1 cellular context compared by ENCODE assay signal in the genomic region with DNA sequence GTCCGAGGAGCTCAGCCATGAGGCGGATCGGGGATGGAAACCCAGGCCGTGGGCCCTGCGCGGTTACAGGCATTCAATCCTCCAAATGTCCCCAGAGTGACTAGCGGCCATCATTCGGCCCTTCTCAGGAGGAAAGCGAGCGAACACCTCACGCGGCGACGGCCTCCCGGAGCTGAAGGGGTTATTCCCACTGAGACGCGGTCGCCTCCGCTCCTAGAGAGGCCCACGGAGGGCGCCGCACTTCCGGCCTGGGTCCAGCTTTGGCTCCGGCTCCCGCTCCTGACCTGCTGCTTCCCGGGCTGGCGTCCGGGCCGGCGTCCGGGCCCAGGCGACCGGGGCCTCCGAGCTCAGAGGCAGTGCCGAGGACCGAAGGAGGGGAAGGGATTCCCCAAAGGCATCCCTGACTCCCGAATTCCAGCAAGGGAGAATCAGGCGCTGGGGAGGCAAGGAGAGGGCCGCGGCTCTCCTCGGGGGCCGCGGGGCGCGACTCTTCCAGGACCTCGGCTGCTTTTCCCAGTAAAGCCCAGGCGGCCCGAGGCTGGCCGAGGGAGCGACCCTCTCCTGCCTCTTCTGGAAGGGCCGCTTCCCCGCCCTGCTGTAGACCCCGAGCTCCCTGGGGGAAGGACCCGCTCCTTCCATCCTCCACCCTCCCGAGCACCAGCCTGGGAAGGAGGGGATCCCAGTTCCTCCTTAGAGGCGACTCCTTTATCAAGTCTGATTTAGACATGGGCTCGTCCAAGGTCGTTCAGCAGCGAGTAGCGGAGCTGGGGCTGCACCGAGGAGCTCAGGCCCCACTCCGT.
A peak's percentile ranks its signal among the peaks of the same experiment; 100 is the strongest.
TF ChIP-seq lines count a peak whose summit lies in the region.

No MANE protein-coding gene starts in this region.

TF ChIP-seq in HepG2, 621 proteins besides CTCF, POLR2A, EP300 and RAD21 (continued from another document and continues in another):
- TF ChIP-seq ZNF775 (CRISPR knock-in tag; IDR thresholded peaks at IDR 0.05; ENCODE audit: borderline replicate concordance) (peak; percentile 87), TBX2 (CRISPR knock-in tag; IDR thresholded peaks at IDR 0.05; ENCODE audit: borderline replicate concordance) (peak; percentile 93), FOXC1 (CRISPR knock-in tag; IDR thresholded peaks at IDR 0.05; ENCODE audit: borderline replicate concordance) (peak; percentile 95; the same call in 1 of the 2 replicates), CREM (IDR thresholded peaks at IDR 0.05) (peak; percentile 69), CREM (CRISPR knock-in tag; IDR thresholded peaks at IDR 0.05) (no peak), SMARCC2 (IDR thresholded peaks at IDR 0.05) (no peak), TAF1 (CRISPR knock-in tag; IDR thresholded peaks at IDR 0.05) (peak; percentile 100), ZNF772 (CRISPR knock-in tag; IDR thresholded peaks at IDR 0.05) (peak; percentile 96), IRF9 (CRISPR knock-in tag; IDR thresholded peaks at IDR 0.05; ENCODE audit: borderline replicate concordance) (peak; percentile 98), RFX1 (IDR thresholded peaks at IDR 0.05) (no peak), ZNF598 (CRISPR knock-in tag; IDR thresholded peaks at IDR 0.05; ENCODE audit: borderline replicate concordance) (peak; percentile 53; the same call in 1 of the 2 replicates), HNF4G (IDR thresholded peaks at IDR 0.05; ENCODE audit: borderline replicate concordance, low read depth, low read length) (peak; percentile 62; the same call in 1 of the 2 replicates), HNF4G (CRISPR knock-in tag; IDR thresholded peaks at IDR 0.05; ENCODE audit: borderline replicate concordance, low read depth) (peak; percentile 72; the same call in 1 of the 2 replicates), ZNF891 (CRISPR knock-in tag; IDR thresholded peaks at IDR 0.05) (peak; percentile 93; the same call in 1 of the 2 replicates), ZFP41 (CRISPR knock-in tag; IDR thresholded peaks at IDR 0.05; ENCODE audit: borderline replicate concordance) (peak; percentile 74; the same call in 1 of the 2 replicates), SKIL (CRISPR knock-in tag; IDR thresholded peaks at IDR 0.05; ENCODE audit: borderline replicate concordance) (no peak; the same call in 1 of the 2 replicates), ZNF468 (CRISPR knock-in tag; IDR thresholded peaks at IDR 0.05) (no peak), NCOA5 (CRISPR knock-in tag; IDR thresholded peaks at IDR 0.05) (no peak), NFE2L2 (IDR thresholded peaks at IDR 0.05; ENCODE audit: low read length) (no peak), ZC3H13 (CRISPR knock-in tag; IDR thresholded peaks at IDR 0.05) (peak; percentile 80; the same call in 1 of the 2 replicates), SYNCRIP (IDR thresholded peaks at IDR 0.05; ENCODE audit: insufficient read depth, low read depth, low read length) (no peak), ZNF549 (CRISPR knock-in tag; IDR thresholded peaks at IDR 0.05) (no peak), RBAK (CRISPR knock-in tag; IDR thresholded peaks at IDR 0.05) (no peak), ZNF326 (CRISPR knock-in tag; IDR thresholded peaks at IDR 0.05; ENCODE audit: borderline replicate concordance) (no peak), ZNF143 (CRISPR knock-in tag; IDR thresholded peaks at IDR 0.05) (peak; percentile 82), IRF2 (CRISPR knock-in tag; IDR thresholded peaks at IDR 0.05) (peak; percentile 95), GFI1 (CRISPR knock-in tag; IDR thresholded peaks at IDR 0.05; ENCODE audit: borderline replicate concordance) (peak; percentile 79; the same call in 1 of the 2 replicates), HNF1A (IDR thresholded peaks at IDR 0.05; ENCODE audit: low read depth) (no peak), HNF1A (CRISPR knock-in tag; IDR thresholded peaks at IDR 0.05; ENCODE audit: borderline replicate concordance) (peak; percentile 86; the same call in 1 of the 2 replicates), NFIB (CRISPR knock-in tag; IDR thresholded peaks at IDR 0.05; ENCODE audit: borderline replicate concordance) (no peak; the same call in 1 of the 2 replicates), ZNF709 (CRISPR knock-in tag; IDR thresholded peaks at IDR 0.05) (peak; percentile 95), ZNF589 (CRISPR knock-in tag; conservative IDR thresholded peaks at IDR 0.05) (peak; percentile 62), FIP1L1 (IDR thresholded peaks at IDR 0.05; ENCODE audit: borderline replicate concordance, insufficient read depth, low read depth, low read length) (no peak), ZNF329 (CRISPR knock-in tag; IDR thresholded peaks at IDR 0.05; ENCODE audit: low read depth) (peak; percentile 79; the same call in 1 of the 2 replicates), KDM1A (CRISPR knock-in tag; IDR thresholded peaks at IDR 0.05) (peak; percentile 91), GATA4 (IDR thresholded peaks at IDR 0.05; ENCODE audit: borderline replicate concordance, low read depth) (peak; percentile 79; the same call in 1 of the 2 replicates), HDAC6 (IDR thresholded peaks at IDR 0.05; ENCODE audit: low read depth, low read length) (no peak), ZNF20 (CRISPR knock-in tag; IDR thresholded peaks at IDR 0.05) (peak; percentile 57; the same call in 1 of the 2 replicates), PRPF4 (IDR thresholded peaks at IDR 0.05; ENCODE audit: low read depth, low read length, poor library complexity, severe bottlenecking) (no peak), GTF3A (CRISPR knock-in tag; conservative IDR thresholded peaks at IDR 0.05) (peak; percentile 97; the same call in 1 of the 2 replicates), ZNF225 (CRISPR knock-in tag; IDR thresholded peaks at IDR 0.05) (peak; percentile 65; the same call in 1 of the 2 replicates), MEIS2 (CRISPR knock-in tag; IDR thresholded peaks at IDR 0.05) (peak; percentile 83), NFATC3 (CRISPR knock-in tag; IDR thresholded peaks at IDR 0.05) (no peak), ZNF362 (CRISPR knock-in tag; IDR thresholded peaks at IDR 0.05; ENCODE audit: borderline replicate concordance) (peak; percentile 68), KLF13 (CRISPR knock-in tag; IDR thresholded peaks at IDR 0.05) (0 out of 2 replicates have a peak, but pooled peaks have one; percentile 57), TEAD2 (CRISPR knock-in tag; IDR thresholded peaks at IDR 0.05) (no peak)
- TF ChIP-seq, protein P1, sequence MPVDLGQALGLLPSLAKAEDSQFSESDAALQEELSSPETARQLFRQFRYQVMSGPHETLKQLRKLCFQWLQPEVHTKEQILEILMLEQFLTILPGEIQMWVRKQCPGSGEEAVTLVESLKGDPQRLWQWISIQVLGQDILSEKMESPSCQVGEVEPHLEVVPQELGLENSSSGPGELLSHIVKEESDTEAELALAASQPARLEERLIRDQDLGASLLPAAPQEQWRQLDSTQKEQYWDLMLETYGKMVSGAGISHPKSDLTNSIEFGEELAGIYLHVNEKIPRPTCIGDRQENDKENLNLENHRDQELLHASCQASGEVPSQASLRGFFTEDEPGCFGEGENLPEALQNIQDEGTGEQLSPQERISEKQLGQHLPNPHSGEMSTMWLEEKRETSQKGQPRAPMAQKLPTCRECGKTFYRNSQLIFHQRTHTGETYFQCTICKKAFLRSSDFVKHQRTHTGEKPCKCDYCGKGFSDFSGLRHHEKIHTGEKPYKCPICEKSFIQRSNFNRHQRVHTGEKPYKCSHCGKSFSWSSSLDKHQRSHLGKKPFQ (CRISPR knock-in tag; IDR thresholded peaks at IDR 0.05; ENCODE audit: insufficient replicate concordance) = peak; percentile 64
- TF ChIP-seq, protein P2, sequence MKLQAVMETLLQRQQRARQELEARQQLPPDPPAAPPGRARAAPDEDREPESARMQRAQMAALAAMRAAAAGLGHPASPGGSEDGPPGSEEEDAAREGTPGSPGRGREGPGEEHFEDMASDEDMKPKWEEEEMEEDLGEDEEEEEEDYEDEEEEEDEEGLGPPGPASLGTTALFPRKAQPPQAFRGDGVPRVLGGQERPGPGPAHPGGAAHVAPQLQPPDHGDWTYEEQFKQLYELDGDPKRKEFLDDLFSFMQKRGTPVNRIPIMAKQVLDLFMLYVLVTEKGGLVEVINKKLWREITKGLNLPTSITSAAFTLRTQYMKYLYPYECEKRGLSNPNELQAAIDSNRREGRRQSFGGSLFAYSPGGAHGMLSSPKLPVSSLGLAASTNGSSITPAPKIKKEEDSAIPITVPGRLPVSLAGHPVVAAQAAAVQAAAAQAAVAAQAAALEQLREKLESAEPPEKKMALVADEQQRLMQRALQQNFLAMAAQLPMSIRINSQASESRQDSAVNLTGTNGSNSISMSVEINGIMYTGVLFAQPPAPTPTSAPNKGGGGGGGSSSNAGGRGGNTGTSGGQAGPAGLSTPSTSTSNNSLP (IDR thresholded peaks at IDR 0.05; ENCODE audit: low read depth, low read length) = peak; percentile 32; the same call in 1 of the 2 replicates
- TF ChIP-seq, protein P3, sequence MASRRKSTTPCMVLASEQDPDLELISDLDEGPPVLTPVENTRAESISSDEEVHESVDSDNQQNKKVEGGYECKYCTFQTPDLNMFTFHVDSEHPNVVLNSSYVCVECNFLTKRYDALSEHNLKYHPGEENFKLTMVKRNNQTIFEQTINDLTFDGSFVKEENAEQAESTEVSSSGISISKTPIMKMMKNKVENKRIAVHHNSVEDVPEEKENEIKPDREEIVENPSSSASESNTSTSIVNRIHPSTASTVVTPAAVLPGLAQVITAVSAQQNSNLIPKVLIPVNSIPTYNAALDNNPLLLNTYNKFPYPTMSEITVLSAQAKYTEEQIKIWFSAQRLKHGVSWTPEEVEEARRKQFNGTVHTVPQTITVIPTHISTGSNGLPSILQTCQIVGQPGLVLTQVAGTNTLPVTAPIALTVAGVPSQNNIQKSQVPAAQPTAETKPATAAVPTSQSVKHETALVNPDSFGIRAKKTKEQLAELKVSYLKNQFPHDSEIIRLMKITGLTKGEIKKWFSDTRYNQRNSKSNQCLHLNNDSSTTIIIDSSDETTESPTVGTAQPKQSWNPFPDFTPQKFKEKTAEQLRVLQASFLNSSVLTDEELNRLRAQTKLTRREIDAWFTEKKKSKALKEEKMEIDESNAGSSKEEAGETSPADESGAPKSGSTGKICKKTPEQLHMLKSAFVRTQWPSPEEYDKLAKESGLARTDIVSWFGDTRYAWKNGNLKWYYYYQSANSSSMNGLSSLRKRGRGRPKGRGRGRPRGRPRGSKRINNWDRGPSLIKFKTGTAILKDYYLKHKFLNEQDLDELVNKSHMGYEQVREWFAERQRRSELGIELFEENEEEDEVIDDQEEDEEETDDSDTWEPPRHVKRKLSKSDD (CRISPR knock-in tag; IDR thresholded peaks at IDR 0.05; ENCODE audit: low read depth) = peak; percentile 70; the same call in 1 of the 2 replicates
